ENCODE assay signal across 7 cellular contexts in genomic region chr1:145871994-145872411, GRCh38. TPM values are rescaled to one million over a fixed set of nuclear protein-coding genes. Genes with fewer than 3 reads are reported as not detected.
DNase-seq lines count a peak whose midpoint lies in the region; TF ChIP-seq lines count a peak whose summit lies in the region.

No MANE protein-coding gene starts in this region.

- H3K36me3 Mint-ChIP-seq in glutamatergic neuron (ENCODE audit: unreplicated experiment) (peaks cover 5% of the 10 kb centered on the region), type B pancreatic cell (no peaks in the 10 kb centered on the region)

- H3K9ac ChIP-seq in Loucy (ENCODE audit: low read depth, low read length, poor library complexity, severe bottlenecking), result no peak overlapping the region

- TF ChIP-seq CTCF in Loucy (conservative IDR thresholded peaks at IDR 0.05; ENCODE audit: low read length) (no peak), glutamatergic neuron (IDR thresholded peaks at IDR 0.05; ENCODE audit: partially characterized antibody, unreplicated experiment) (no peak), neutrophil (IDR thresholded peaks at IDR 0.05) (no peak), type B pancreatic cell (conservative IDR thresholded peaks at IDR 0.05) (no peak)

- H3K4me1 ChIP-seq in Loucy (ENCODE audit: insufficient read depth, low read length, poor library complexity, severe bottlenecking) (no peaks in the 10 kb centered on the region), neutrophil (ENCODE audit: control insufficient read depth in 1 of 2, insufficient read depth in 1 of 2, low read depth in 1 of 2, low read length in 1 of 2) (peaks cover 12 to 14% of the 10 kb centered on the region in 2 experiments)

- H3K9me3 Mint-ChIP-seq in glutamatergic neuron (ENCODE audit: unreplicated experiment) (no peaks in the 10 kb centered on the region), type B pancreatic cell (no peaks in the 10 kb centered on the region)

- H3K9me3 ChIP-seq in Loucy (ENCODE audit: insufficient read depth, low read depth, low read length), result no peaks in the 10 kb centered on the region
- H3K9me3 ChIP-seq in neutrophil, result no peaks in the 10 kb centered on the region

- no peak overlapping the region for H3K4me2 ChIP-seq in Loucy (ENCODE audit: low read depth, low read length, poor library complexity, severe bottlenecking)

- no peak overlapping the region for H3K27ac ChIP-seq in neutrophil

- H3K4me3 ChIP-seq in Loucy (ENCODE audit: low read length, poor library complexity, severe bottlenecking) (peak overlapping the region; percentile 5), neutrophil (ENCODE audit: low read depth in 1 of 2, low read length in 1 of 2) (peak overlapping the region; percentile 32 to 52)

- H3K27ac Mint-ChIP-seq in glutamatergic neuron (ENCODE audit: unreplicated experiment) (no peak overlapping the region), type B pancreatic cell (no peak overlapping the region)

- H3K27me3 ChIP-seq in Loucy (ENCODE audit: insufficient read depth, low read length, poor library complexity, severe bottlenecking) (no peaks in the 10 kb centered on the region), neutrophil (peaks cover 42% of the 10 kb centered on the region)

- peaks cover 14% of the 10 kb centered on the region for H3K27me3 Mint-ChIP-seq in glutamatergic neuron (ENCODE audit: unreplicated experiment)
- peaks cover 53% of the 10 kb centered on the region for H3K27me3 Mint-ChIP-seq in type B pancreatic cell

- H3K4me1 Mint-ChIP-seq in glutamatergic neuron (ENCODE audit: low read depth, unreplicated experiment), result peaks cover 8% of the 10 kb centered on the region
- H3K4me1 Mint-ChIP-seq in type B pancreatic cell (ENCODE audit: unreplicated experiment), result peaks cover 10% of the 10 kb centered on the region

- no peaks in the 10 kb centered on the region for H4K20me1 ChIP-seq in Loucy (ENCODE audit: insufficient read depth, low read length, poor library complexity, severe bottlenecking)

- H3K36me3 ChIP-seq in Loucy (ENCODE audit: insufficient read depth, low read length) (no peaks in the 10 kb centered on the region), neutrophil (no peaks in the 10 kb centered on the region)

- H3F3A ChIP-seq in Loucy (ENCODE audit: low read depth), result no peaks in the 10 kb centered on the region

- DNase-seq in activated effector memory CD4-positive, alpha-beta T cell treated with Interleukin-2 at 50 U/mL for 16 hours, result peak; percentile 31
- DNase-seq in glutamatergic neuron (peak; percentile 44), type B pancreatic cell (ENCODE audit: extremely low spot score, unreplicated experiment) (no peak), NCI-H526 treated with DMSO at 0.1 percent for 48 hours (lab: John Stamatoyannopoulos, UW) (no peak), GM19240 (ENCODE audit: insufficient read length, low spot score) (no peak)

- no peaks in the 10 kb centered on the region for H3K9me2 ChIP-seq in Loucy (replicated peaks; ENCODE audit: low read depth, low read length)

- H2AFZ ChIP-seq in Loucy (ENCODE audit: low read length), result no peak overlapping the region; the same call in 1 of the 2 replicates

- H3K4me3 Mint-ChIP-seq in glutamatergic neuron (ENCODE audit: unreplicated experiment) (peak overlapping the region; percentile 78), type B pancreatic cell (peak overlapping the region; percentile 31)

- H3K79me2 ChIP-seq in Loucy (ENCODE audit: insufficient read depth, low read length), result no peaks in the 10 kb centered on the region

RNA-seq across cellular contexts. Expression of gene PIAS3, which starts 13.1 kb away (rescaled TPM):
- total RNA-seq in glutamatergic neuron (ENCODE audit: unreplicated experiment), result 20.3 TPM
- 18.4 and 40.0 TPM in 2 replicates for total RNA-seq in type B pancreatic cell (ENCODE audit: low replicate concordance)

RNA-seq across cellular contexts. Expression of gene ANKRD35, which starts 13.7 kb away (rescaled TPM):
- total RNA-seq in glutamatergic neuron (ENCODE audit: unreplicated experiment) (2.1 TPM), type B pancreatic cell (ENCODE audit: low replicate concordance) (0.12 and 0.56 TPM in 2 replicates)

RNA-seq across cellular contexts. Expression of gene NUDT17, which starts 26.6 kb away (rescaled TPM):
- total RNA-seq in glutamatergic neuron (ENCODE audit: unreplicated experiment) (2.4 TPM), type B pancreatic cell (ENCODE audit: low replicate concordance) (2.1 and 4.0 TPM in 2 replicates)

RNA-seq across cellular contexts. Expression of gene ITGA10, which starts 37.8 kb away (rescaled TPM):
- total RNA-seq in glutamatergic neuron (ENCODE audit: unreplicated experiment), result 1.1 TPM
- 0.81 and 2.7 TPM in 2 replicates for total RNA-seq in type B pancreatic cell (ENCODE audit: low replicate concordance)

RNA-seq across cellular contexts. Expression of gene PEX11B, which starts 46.5 kb away (rescaled TPM):
- total RNA-seq in glutamatergic neuron (ENCODE audit: unreplicated experiment), result 24.7 TPM
- 31.2 and 32.2 TPM in 2 replicates for total RNA-seq in type B pancreatic cell (ENCODE audit: low replicate concordance)

Comparison
In these comparisons a context has a peak if more than half of its experiments do, and no peak if none do; other contexts are left out.
1. DNase-seq: peak in activated effector memory CD4-positive, alpha-beta T cell treated with Interleukin-2 at 50 U/mL for 16 hours (single experiment) and glutamatergic neuron (single experiment); none in type B pancreatic cell (single experiment), NCI-H526 treated with DMSO at 0.1 percent for 48 hours (single experiment) and GM19240 (single experiment).